In the genomic region with DNA sequence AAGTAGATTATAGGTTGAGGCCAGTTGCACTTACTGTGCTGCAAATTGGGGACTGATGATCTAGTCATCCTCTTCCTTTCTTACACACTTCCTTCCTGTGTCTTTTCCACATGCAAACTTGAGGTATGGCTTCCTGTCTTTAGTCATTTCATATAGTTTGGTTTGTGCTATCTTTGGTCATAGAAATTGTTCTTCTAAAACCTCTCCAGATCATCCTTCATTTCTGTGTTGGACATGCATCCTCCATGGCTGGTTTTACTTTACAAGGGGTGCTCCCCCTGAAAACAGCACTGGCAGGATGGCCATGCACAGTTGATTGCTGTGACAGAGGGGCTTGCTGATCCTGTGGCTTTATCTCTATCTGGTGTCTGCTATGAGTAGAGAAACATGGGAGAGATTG, we compare ENCODE assay signal across 1 cellular context.
TF ChIP-seq lines count a peak whose summit lies in the region.

No MANE protein-coding gene starts in this region.

TF ChIP-seq in SK-N-SH, 30 proteins besides CTCF, POLR2A, EP300 and RAD21 (continued from another document):
- TF ChIP-seq, protein P1, sequence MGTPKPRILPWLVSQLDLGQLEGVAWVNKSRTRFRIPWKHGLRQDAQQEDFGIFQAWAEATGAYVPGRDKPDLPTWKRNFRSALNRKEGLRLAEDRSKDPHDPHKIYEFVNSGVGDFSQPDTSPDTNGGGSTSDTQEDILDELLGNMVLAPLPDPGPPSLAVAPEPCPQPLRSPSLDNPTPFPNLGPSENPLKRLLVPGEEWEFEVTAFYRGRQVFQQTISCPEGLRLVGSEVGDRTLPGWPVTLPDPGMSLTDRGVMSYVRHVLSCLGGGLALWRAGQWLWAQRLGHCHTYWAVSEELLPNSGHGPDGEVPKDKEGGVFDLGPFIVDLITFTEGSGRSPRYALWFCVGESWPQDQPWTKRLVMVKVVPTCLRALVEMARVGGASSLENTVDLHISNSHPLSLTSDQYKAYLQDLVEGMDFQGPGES (IDR thresholded peaks at IDR 0.05; ENCODE audit: low read depth, low read length), result no peak
- no peak for TF ChIP-seq SMC3 (IDR thresholded peaks at IDR 0.05; ENCODE audit: low read depth, low read length)
